Comparison of ENCODE assay signal across 7 cellular contexts in the genomic region with DNA sequence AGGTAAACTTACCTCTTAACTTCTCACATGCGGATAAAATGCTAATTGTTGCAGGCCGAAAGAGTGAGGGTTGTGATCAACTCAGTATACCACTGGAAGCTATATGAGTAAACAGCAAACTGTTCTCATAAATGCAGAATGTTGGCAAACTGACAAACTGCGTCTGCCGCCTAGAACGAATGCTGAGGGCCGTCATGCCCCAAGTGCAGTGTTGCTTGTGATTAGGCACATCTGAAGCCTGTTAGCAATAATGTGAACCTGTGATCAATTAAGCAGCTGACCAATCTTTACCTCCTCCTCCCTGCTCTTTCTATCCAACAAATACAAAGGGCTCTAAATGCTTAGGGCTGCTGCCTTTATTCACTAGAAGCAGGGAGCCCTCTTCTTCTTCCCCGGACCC. TPM values are rescaled to one million over a fixed set of nuclear protein-coding genes. Genes with fewer than 3 reads are reported as not detected.
DNase-seq lines count a peak whose midpoint lies in the region; TF ChIP-seq lines count a peak whose summit lies in the region.
"Not testable (repeated sequence)": the region's sequence is repeated elsewhere in the genome, so short reads cannot be mapped to it uniquely, and the experiment has no call there.

No MANE protein-coding gene starts in this region.

- not testable (repeated sequence) for H2AFZ ChIP-seq in GM23248
- H2AFZ ChIP-seq in SK-N-SH (ENCODE audit: low read depth) (peak overlapping the region; percentile 44; the same call in 1 of the 2 replicates), parathyroid adenoma (peak overlapping the region; percentile 9)

- not testable (repeated sequence) for H3K27ac ChIP-seq in GM23248; SK-N-SH (ENCODE audit: low read depth in 2 of 2, low read length in 1 of 2); parathyroid adenoma

- H3K36me3 ChIP-seq in GM23248 (ENCODE audit: low read depth); SK-N-SH (replicated peaks in 1 of 2; ENCODE audit: control insufficient read depth in 1 of 2, insufficient read depth in 2 of 2, low read length in 1 of 2); parathyroid adenoma (ENCODE audit: control insufficient read depth, insufficient read depth, low read length): not testable (repeated sequence)

- not testable (repeated sequence) for TF ChIP-seq CTCF in AG10803 (conservative IDR thresholded peaks at IDR 0.05; ENCODE audit: low read length); SK-N-SH (IDR thresholded peaks at IDR 0.05); neural crest cell (conservative IDR thresholded peaks at IDR 0.05); parathyroid adenoma (IDR thresholded peaks at IDR 0.05)

- H3K27ac Mint-ChIP-seq in activated T-helper 2 cell treated with anti-CD3 and anti-CD28 coated beads, Interferon-gamma antibody, Interleukin-2, Interleukin-4, amounts not matched to agents 10 μg/mL and 5 μg/mL and 100 μg/mL, durations not matched to agents 14 hours and 24 hours and 36 hours, result peak overlapping the region; percentile 27
- peak overlapping the region; percentile 1 for H3K27ac Mint-ChIP-seq in neural crest cell (ENCODE audit: unreplicated experiment)

- in situ Hi-C loops in GM23248 (cut with MboI), result not testable (repeated sequence)

- peaks cover 17% of the 10 kb centered on the region for H3K36me3 Mint-ChIP-seq in activated T-helper 2 cell treated with anti-CD3 and anti-CD28 coated beads, Interferon-gamma antibody, Interleukin-2, Interleukin-4, amounts not matched to agents 10 μg/mL and 5 μg/mL and 100 μg/mL, durations not matched to agents 14 hours and 24 hours and 36 hours (ENCODE audit: low read depth)
- H3K36me3 Mint-ChIP-seq in neural crest cell (ENCODE audit: low read depth), result not testable (repeated sequence)

- peaks cover 35% of the 10 kb centered on the region for H3F3A ChIP-seq in GM23248 (ENCODE audit: insufficient read depth)
- peaks cover 12% of the 10 kb centered on the region for H3F3A ChIP-seq in SK-N-SH (replicated peaks; ENCODE audit: insufficient read depth)

- H3K27me3 Mint-ChIP-seq in activated T-helper 2 cell treated with anti-CD3 and anti-CD28 coated beads, Interferon-gamma antibody, Interleukin-2, Interleukin-4, amounts not matched to agents 10 μg/mL and 5 μg/mL and 100 μg/mL, durations not matched to agents 14 hours and 24 hours and 36 hours (ENCODE audit: low read depth); neural crest cell (ENCODE audit: low read depth): not testable (repeated sequence)

- H3K9me2 ChIP-seq in GM23248 (ENCODE audit: insufficient read depth); SK-N-SH: not testable (repeated sequence)

- H3K9me3 Mint-ChIP-seq in activated T-helper 2 cell treated with anti-CD3 and anti-CD28 coated beads, Interferon-gamma antibody, Interleukin-2, Interleukin-4, amounts not matched to agents 10 μg/mL and 5 μg/mL and 100 μg/mL, durations not matched to agents 14 hours and 24 hours and 36 hours; neural crest cell: not testable (repeated sequence)

- WGBS in GM23248 (ENCODE audit: low coverage in 1 of 2, low lambda C conversion rate in 2 of 2, missing lambda C conversion rate in 2 of 2), 2 experiments, result 35 to 38% methylated on average over 7 of the region's 7 CpGs
- WGBS in SK-N-SH (ENCODE audit: low lambda C conversion rate), result 85% methylated on average over 7 of the region's 7 CpGs

- H3K9ac ChIP-seq in GM23248, SK-N-SH, parathyroid adenoma: not testable (repeated sequence)

- H3K9me3 ChIP-seq in GM23248 (ENCODE audit: low read depth); SK-N-SH; parathyroid adenoma (ENCODE audit: control insufficient read depth, low read length): not testable (repeated sequence)

- not testable (repeated sequence) for TF ChIP-seq RAD21 in SK-N-SH (IDR thresholded peaks at IDR 0.05; ENCODE audit: low read length)

- CTCF ChIA-PET in SK-N-SH (lab: Yijun Ruan, JAX), result interaction anchor here (0.9 to 3.4 kb wide), 3 partner anchors 10 to 520 kb away, joined by 3 to 17 read pairs (median 10); no protein-coding TSS in a partner anchor

- H3K27me3 ChIP-seq in GM23248 (replicated peaks; ENCODE audit: insufficient read depth); SK-N-SH (ENCODE audit: insufficient read depth); parathyroid adenoma (ENCODE audit: control insufficient read depth, insufficient read depth, low read length): not testable (repeated sequence)

- H3K79me2 ChIP-seq in GM23248 (ENCODE audit: insufficient read depth); SK-N-SH (ENCODE audit: insufficient read depth); parathyroid adenoma: not testable (repeated sequence)

- not testable (repeated sequence) for H4K20me1 ChIP-seq in GM23248 (ENCODE audit: insufficient read depth); SK-N-SH (ENCODE audit: insufficient read depth)

- H3K4me1 ChIP-seq in GM23248 (ENCODE audit: insufficient read depth) (peaks cover 48% of the 10 kb centered on the region), SK-N-SH (ENCODE audit: control insufficient read depth in 1 of 2, insufficient read depth in 2 of 2, low read depth in 1 of 2, low read length in 1 of 2) (peaks cover 0 to 12% of the 10 kb centered on the region in 2 experiments; a peak in 2 of 4 replicates)
- not testable (repeated sequence) for H3K4me1 ChIP-seq in parathyroid adenoma

- H3K4me3 ChIP-seq in AG10803 (ENCODE audit: low read length); GM23248; SK-N-SH (ENCODE audit: low read depth in 2 of 2, low read length in 1 of 2); parathyroid adenoma (ENCODE audit: low read depth, low read length): not testable (repeated sequence)

- TF ChIP-seq EP300 in SK-N-SH (IDR thresholded peaks at IDR 0.05; ENCODE audit: borderline replicate concordance in 1 of 2, low read depth in 1 of 2, low read length in 1 of 2), result not testable (repeated sequence)

- DNase-seq in AG10803 (ENCODE audit: low read depth), result peak; percentile 49
- DNase-seq in GM23248, result peak; percentile 45
- not testable (repeated sequence) for DNase-seq in SK-N-SH; activated T-helper 2 cell treated with anti-CD3 and anti-CD28 coated beads, Interferon-gamma antibody, Interleukin-2, Interleukin-4, amounts not matched to agents 10 μg/mL and 5 μg/mL and 100 μg/mL, durations not matched to agents 14 hours and 24 hours and 36 hours (ENCODE audit: low spot score); neural crest cell (ENCODE audit: low read depth, low spot score)
- DNase-seq in fibroblast of peridontal ligament (ENCODE audit: extremely low read depth), result peak; percentile 60

- intact Hi-C loops in activated T-helper 2 cell treated with anti-CD3 and anti-CD28 coated beads, Interferon-gamma antibody, Interleukin-2, Interleukin-4, amounts not matched to agents 10 μg/mL and 5 μg/mL and 100 μg/mL, durations not matched to agents 14 hours and 24 hours and 36 hours (cut with micrococcal nuclease), result not testable (repeated sequence)

- not testable (repeated sequence) for H3K4me3 Mint-ChIP-seq in activated T-helper 2 cell treated with anti-CD3 and anti-CD28 coated beads, Interferon-gamma antibody, Interleukin-2, Interleukin-4, amounts not matched to agents 10 μg/mL and 5 μg/mL and 100 μg/mL, durations not matched to agents 14 hours and 24 hours and 36 hours (ENCODE audit: low read depth); neural crest cell

- POLR2A ChIA-PET in SK-N-SH (lab: Yijun Ruan, JAX), result not testable (repeated sequence)

- H3K4me1 Mint-ChIP-seq in activated T-helper 2 cell treated with anti-CD3 and anti-CD28 coated beads, Interferon-gamma antibody, Interleukin-2, Interleukin-4, amounts not matched to agents 10 μg/mL and 5 μg/mL and 100 μg/mL, durations not matched to agents 14 hours and 24 hours and 36 hours (ENCODE audit: low read depth), result peaks cover 42% of the 10 kb centered on the region
- peaks cover 27% of the 10 kb centered on the region for H3K4me1 Mint-ChIP-seq in neural crest cell

- not testable (repeated sequence) for H3K4me2 ChIP-seq in GM23248 (ENCODE audit: unreplicated experiment); SK-N-SH; parathyroid adenoma (ENCODE audit: low read length)

RNA-seq across cellular contexts. Expression of a gene that starts 48.1 kb away (rescaled TPM):
- total RNA-seq in GM23248 (2014; rRNA removed; shearing (Covaris generic)), result 42.4 and 44.1 TPM in 2 replicates
- polyA plus RNA-seq in GM23248 (2016; fragmentation: Nextera tagmentation; extraction: Ambion mirVana) (33.6 and 35.2 TPM in 2 replicates), SK-N-SH (2012; rRNA removed) (18.9 and 24.9 TPM in 2 replicates)
- 19.0 and 22.7 TPM in 2 replicates for polyA plus RNA-seq in SK-N-SH (2012; cell fraction: cytosol; rRNA removed)
- 33.5 and 64.3 TPM in 2 replicates for polyA plus RNA-seq in SK-N-SH (2012; cell fraction: nucleus; rRNA removed)
- 84.1 and 88.0 TPM in 2 replicates for total RNA-seq in activated T-helper 2 cell treated with anti-CD3 and anti-CD28 coated beads, Interferon-gamma antibody, Interleukin-2, Interleukin-4, amounts not matched to agents 10 μg/mL and 5 μg/mL and 100 μg/mL, durations not matched to agents 14 hours and 24 hours and 36 hours
- total RNA-seq in neural crest cell, result 38.3 and 42.2 TPM in 2 replicates

RNA-seq across cellular contexts. Expression of a gene that starts 50.2 kb away (rescaled TPM):
- total RNA-seq in GM23248 (2014; rRNA removed; shearing (Covaris generic)), result 6.1 and 11.1 TPM in 2 replicates
- polyA plus RNA-seq in GM23248 (2016; fragmentation: Nextera tagmentation; extraction: Ambion mirVana), result 4.7 and 5.3 TPM in 2 replicates
- polyA plus RNA-seq in SK-N-SH (2012; rRNA removed), result 2.2 and 2.9 TPM in 2 replicates
- polyA plus RNA-seq in SK-N-SH (2012; cell fraction: cytosol; rRNA removed), result 3.5 and 5.0 TPM in 2 replicates
- polyA plus RNA-seq in SK-N-SH (2012; cell fraction: nucleus; rRNA removed), result 1.1 and 1.7 TPM in 2 replicates
- 13.3 and 13.5 TPM in 2 replicates for total RNA-seq in activated T-helper 2 cell treated with anti-CD3 and anti-CD28 coated beads, Interferon-gamma antibody, Interleukin-2, Interleukin-4, amounts not matched to agents 10 μg/mL and 5 μg/mL and 100 μg/mL, durations not matched to agents 14 hours and 24 hours and 36 hours
- 28.1 and 29.3 TPM in 2 replicates for total RNA-seq in neural crest cell
